ENCODE assay signal across 23 cellular contexts in genomic region chr3:71140477-71140876, GRCh38.
A peak's percentile ranks its signal among the peaks of the same experiment; 100 is the strongest.
DNase-seq lines count a peak whose midpoint lies in the region; ATAC-seq and TF ChIP-seq lines count a peak whose summit lies in the region.
"Had no signal": no experiment of that assay in that cellular context is flagged by ENCODE, and none has a peak within 500 bp of the region (broad histone marks: within the 10 kb centered on the region; RNA-seq: fewer than 3 reads in every experiment).

No MANE protein-coding gene starts in this region.

- TF ChIP-seq CTCF in type B pancreatic cell (conservative IDR thresholded peaks at IDR 0.05), result no peak

- peak overlapping the region; percentile 9 for H3K27ac ChIP-seq in muscle layer of duodenum (ENCODE audit: low read length)
- H3K27ac ChIP-seq: heart right ventricle had no signal

- no peak for ATAC-seq in activated naive CD4-positive, alpha-beta T cell treated with anti-CD3 and anti-CD28 coated beads, Interleukin-2, amount 50 U/mL, for 72 hours
- ATAC-seq in GM21381 (IDR thresholded peaks at IDR 0.05; ENCODE audit: unreplicated experiment), result no peak
- ATAC-seq: activated CD8-positive, alpha-beta memory T cell treated with anti-CD3 and anti-CD28 coated beads, Interleukin-2, amount 10 ng/mL, durations not matched to agents 7 days and 5 days; heart right ventricle; natural killer cell; Panc1; stimulated activated effector memory CD8-positive, alpha-beta T cell treated with anti-CD3 and anti-CD28 coated beads, Interleukin-12 subunit alpha, Interleukin-12 subunit beta, amount 100 ng/mL, for 72 hours had no signal

- H3K4me3 ChIP-seq in muscle layer of duodenum (ENCODE audit: low read depth in 1 of 2, low read length in 2 of 2), result no peak overlapping the region
- H3K4me3 ChIP-seq: heart right ventricle, MG63, tibial artery had no signal

- intact Hi-C loops in activated naive CD4-positive, alpha-beta T cell treated with anti-CD3 and anti-CD28 coated beads for 36 hours (cut with micrococcal nuclease), result loop anchor here (1.0 kb wide), 1 partner anchor 8 kb away; no protein-coding TSS in a partner anchor

- H3K4me1 Mint-ChIP-seq in activated naive CD4-positive, alpha-beta T cell treated with anti-CD3 and anti-CD28 coated beads for 36 hours (ENCODE audit: low read depth), result peaks cover 67% of the 10 kb centered on the region
- H3K4me1 Mint-ChIP-seq in activated naive CD8-positive, alpha-beta T cell treated with anti-CD3 and anti-CD28 coated beads for 36 hours, result peaks cover 71% of the 10 kb centered on the region
- H3K4me1 Mint-ChIP-seq in type B pancreatic cell (ENCODE audit: unreplicated experiment), result peaks cover 36% of the 10 kb centered on the region
- H3K4me1 Mint-ChIP-seq: activated CD8-positive, alpha-beta memory T cell treated with anti-CD3 and anti-CD28 coated beads, Interleukin-2, amount 10 ng/mL, durations not matched to agents 7 days and 5 days had no signal

- H3K27me3 Mint-ChIP-seq in activated naive CD4-positive, alpha-beta T cell treated with anti-CD3 and anti-CD28 coated beads for 36 hours (ENCODE audit: low read depth), result no peaks in the 10 kb centered on the region
- H3K27me3 Mint-ChIP-seq in activated naive CD8-positive, alpha-beta T cell treated with anti-CD3 and anti-CD28 coated beads for 36 hours, result no peaks in the 10 kb centered on the region
- no peaks in the 10 kb centered on the region for H3K27me3 Mint-ChIP-seq in type B pancreatic cell
- H3K27me3 Mint-ChIP-seq: activated CD8-positive, alpha-beta memory T cell treated with anti-CD3 and anti-CD28 coated beads, Interleukin-2, amount 10 ng/mL, durations not matched to agents 7 days and 5 days; B cell had no signal

- DNase-seq in activated naive CD4-positive, alpha-beta T cell treated with anti-CD3 and anti-CD28 coated beads for 36 hours, result no peak
- no peak for DNase-seq in activated naive CD4-positive, alpha-beta T cell treated with anti-CD3 and anti-CD28 coated beads, Interleukin-2, amount 50 U/mL, for 72 hours (ENCODE audit: low spot score in 2 of 2)
- DNase-seq in activated naive CD8-positive, alpha-beta T cell treated with anti-CD3 and anti-CD28 coated beads for 36 hours, result no peak
- DNase-seq in type B pancreatic cell (ENCODE audit: extremely low spot score, unreplicated experiment) (no peak), NCI-H2029 treated with DMSO at 0.1 percent for 48 hours (lab: John Stamatoyannopoulos, UW) (no peak)
- DNase-seq in activated CD4-positive, alpha-beta T cell treated with anti-CD3 and anti-CD28 coated beads, Interleukin-2, amount 50 U/mL, for 4 hours, result no peak
- DNase-seq: activated CD8-positive, alpha-beta memory T cell treated with anti-CD3 and anti-CD28 coated beads, Interleukin-2, amount 10 ng/mL, durations not matched to agents 7 days and 5 days; COR-L47; DND-41; foreskin fibroblast; heart right ventricle; MG63; natural killer cell; NCI-H510A; retina; SIG-M5; tibial artery had no signal

- peaks cover 3% of the 10 kb centered on the region in 2 donors for H3K4me1 ChIP-seq in muscle layer of duodenum (ENCODE audit: control insufficient read depth in 1 of 2, insufficient read depth in 2 of 2, low read length in 2 of 2)

- no peaks in the 10 kb centered on the region for H3K9me3 Mint-ChIP-seq in activated naive CD4-positive, alpha-beta T cell treated with anti-CD3 and anti-CD28 coated beads for 36 hours
- H3K9me3 Mint-ChIP-seq in activated naive CD4-positive, alpha-beta T cell treated with anti-CD3 and anti-CD28 coated beads, Interleukin-2, amount 50 U/mL, for 72 hours, result peaks cover 4 to 5% of the 10 kb centered on the region in 2 donors
- H3K9me3 Mint-ChIP-seq in activated naive CD8-positive, alpha-beta T cell treated with anti-CD3 and anti-CD28 coated beads for 36 hours, result peaks cover 6% of the 10 kb centered on the region
- peaks cover 4% of the 10 kb centered on the region for H3K9me3 Mint-ChIP-seq in type B pancreatic cell
- H3K9me3 Mint-ChIP-seq: brain; natural killer cell; stimulated activated effector memory CD8-positive, alpha-beta T cell treated with anti-CD3 and anti-CD28 coated beads, Interleukin-12 subunit alpha, Interleukin-12 subunit beta, amount 100 ng/mL, for 72 hours had no signal

- H3K27ac Mint-ChIP-seq in activated naive CD4-positive, alpha-beta T cell treated with anti-CD3 and anti-CD28 coated beads for 36 hours, result peak overlapping the region; percentile 29
- H3K27ac Mint-ChIP-seq in activated naive CD4-positive, alpha-beta T cell treated with anti-CD3 and anti-CD28 coated beads, Interleukin-2, amount 50 U/mL, for 72 hours, result peak overlapping the region in 1 of 2 donors; percentile 78
- H3K27ac Mint-ChIP-seq in activated naive CD8-positive, alpha-beta T cell treated with anti-CD3 and anti-CD28 coated beads for 36 hours, result peak overlapping the region; percentile 49
- H3K27ac Mint-ChIP-seq in type B pancreatic cell, result peak overlapping the region; percentile 96
- H3K27ac Mint-ChIP-seq: activated CD8-positive, alpha-beta memory T cell treated with anti-CD3 and anti-CD28 coated beads, Interleukin-2, amount 10 ng/mL, durations not matched to agents 7 days and 5 days; stimulated activated effector memory CD8-positive, alpha-beta T cell treated with anti-CD3 and anti-CD28 coated beads, Interleukin-12 subunit alpha, Interleukin-12 subunit beta, amount 100 ng/mL, for 72 hours had no signal

- CTCF ChIA-PET in activated naive CD4-positive, alpha-beta T cell treated with anti-CD3 and anti-CD28 coated beads for 36 hours (lab: Charles Lee), result no interaction called here

- H3K27me3 ChIP-seq in muscle layer of duodenum (ENCODE audit: low read depth, low read length), result no peaks in the 10 kb centered on the region
- H3K27me3 ChIP-seq: heart right ventricle, MG63, tibial artery had no signal

- no peak overlapping the region for H3K4me3 Mint-ChIP-seq in activated naive CD4-positive, alpha-beta T cell treated with anti-CD3 and anti-CD28 coated beads for 36 hours
- H3K4me3 Mint-ChIP-seq in activated naive CD8-positive, alpha-beta T cell treated with anti-CD3 and anti-CD28 coated beads for 36 hours, result no peak overlapping the region
- H3K4me3 Mint-ChIP-seq in type B pancreatic cell, result no peak overlapping the region
- H3K4me3 Mint-ChIP-seq: activated CD8-positive, alpha-beta memory T cell treated with anti-CD3 and anti-CD28 coated beads, Interleukin-2, amount 10 ng/mL, durations not matched to agents 7 days and 5 days; B cell; brain; natural killer cell; stimulated activated effector memory CD8-positive, alpha-beta T cell treated with anti-CD3 and anti-CD28 coated beads, Interleukin-12 subunit alpha, Interleukin-12 subunit beta, amount 100 ng/mL, for 72 hours had no signal

- no peaks in the 10 kb centered on the region for H3K36me3 ChIP-seq in muscle layer of duodenum (ENCODE audit: control insufficient read depth in 1 of 2, insufficient read depth in 2 of 2, low read length in 2 of 2)
- H3K36me3 ChIP-seq: heart right ventricle, MG63, tibial artery had no signal

- peaks cover 7% of the 10 kb centered on the region for H3K36me3 Mint-ChIP-seq in activated naive CD4-positive, alpha-beta T cell treated with anti-CD3 and anti-CD28 coated beads for 36 hours (ENCODE audit: low read depth)
- peaks cover 10 to 19% of the 10 kb centered on the region in 2 donors for H3K36me3 Mint-ChIP-seq in activated naive CD4-positive, alpha-beta T cell treated with anti-CD3 and anti-CD28 coated beads, Interleukin-2, amount 50 U/mL, for 72 hours
- H3K36me3 Mint-ChIP-seq in activated naive CD8-positive, alpha-beta T cell treated with anti-CD3 and anti-CD28 coated beads for 36 hours, result peaks cover 64% of the 10 kb centered on the region
- H3K36me3 Mint-ChIP-seq in type B pancreatic cell, result peaks cover 5% of the 10 kb centered on the region
- H3K36me3 Mint-ChIP-seq: brain; natural killer cell; stimulated activated effector memory CD8-positive, alpha-beta T cell treated with anti-CD3 and anti-CD28 coated beads, Interleukin-12 subunit alpha, Interleukin-12 subunit beta, amount 100 ng/mL, for 72 hours had no signal

- H3K9me3 ChIP-seq in muscle layer of duodenum (ENCODE audit: control insufficient read depth in 1 of 2, low read length in 2 of 2), result no peaks in the 10 kb centered on the region
- H3K9me3 ChIP-seq: heart right ventricle, MG63, tibial artery had no signal
